In genomic region chrX:73823473-73824004, GRCh38 we compare ENCODE assay signal across 10 cellular contexts. TPM values are rescaled to one million over a fixed set of nuclear protein-coding genes. Genes with fewer than 3 reads are reported as not detected.
"Had no signal": no experiment of that assay in that cellular context is flagged by ENCODE, and none has a peak within 500 bp of the region (broad histone marks: within the 10 kb centered on the region; RNA-seq: fewer than 3 reads in every experiment).

No MANE protein-coding gene starts in this region.

- H3K4me3 ChIP-seq: K562 had no signal

- H3K4me3 Mint-ChIP-seq: IgD-negative memory B cell had no signal

- H3K9me3 Mint-ChIP-seq: IgD-negative memory B cell had no signal

- H3K27ac Mint-ChIP-seq: IgD-negative memory B cell had no signal

- H3K27me3 Mint-ChIP-seq: IgD-negative memory B cell had no signal

- FAIRE-seq: HepG2, HTR-8/SVneo, K562 had no signal

- H3K4me2 ChIP-seq: KMS-11 had no signal

- ATAC-seq: HepG2, K562 had no signal

- DNase-seq: IMR-90, KBM-7, KG1 had no signal

- H3K9ac ChIP-seq: KMS-11 had no signal

- H3K27ac ChIP-seq: HL-60, KMS-11 had no signal

RNA-seq across cellular contexts. Expression of gene XIST, which starts 29.0 kb away (rescaled TPM):
- total RNA-seq: HT1080 had no signal
